In genomic region chr7:45978010-45978681, GRCh38 we compare ENCODE assay signal across 1 cellular context.
TF ChIP-seq lines count a peak whose summit lies in the region.

No MANE protein-coding gene starts in this region.

TF ChIP-seq in A549, 52 proteins besides CTCF, POLR2A, EP300 and RAD21 (continued from another document):
- peak; percentile 61 to 89 for TF ChIP-seq CEBPB (IDR thresholded peaks at IDR 0.05)
- TF ChIP-seq BCL3 (IDR thresholded peaks at IDR 0.05), result peak; percentile 89
- TF ChIP-seq NFE2L2 (conservative IDR thresholded peaks at IDR 0.05; ENCODE audit: low read length), result peak; percentile 91
- TF ChIP-seq HOXB5 (CRISPR knock-in tag; IDR thresholded peaks at IDR 0.05), result 0 out of 2 replicates have a peak, but pooled peaks have one; percentile 65
- TF ChIP-seq HEYL (CRISPR knock-in tag; IDR thresholded peaks at IDR 0.05), result no peak
- peak; percentile 98 for TF ChIP-seq FOSL2 (IDR thresholded peaks at IDR 0.05)
- TF ChIP-seq FOSL2 (CRISPR knock-in tag; IDR thresholded peaks at IDR 0.05), result peak; percentile 100
- 0 out of 2 replicates have a peak, but pooled peaks have one; percentile 32 for TF ChIP-seq MAZ (IDR thresholded peaks at IDR 0.05; ENCODE audit: borderline replicate concordance, low read depth, low read length)
- peak; percentile 99 for TF ChIP-seq MAFK (IDR thresholded peaks at IDR 0.05; ENCODE audit: partially characterized antibody)
- TF ChIP-seq HOXB13 (CRISPR knock-in tag; IDR thresholded peaks at IDR 0.05; ENCODE audit: low read depth), result no peak
- peak; percentile 94 for TF ChIP-seq JUNB (IDR thresholded peaks at IDR 0.05)
